In genomic region chr16:1259760-1260068, GRCh38 we compare ENCODE assay signal across 24 cellular contexts. TPM values are rescaled to one million over a fixed set of nuclear protein-coding genes. Genes with fewer than 3 reads are reported as not detected.
"Had no signal": no experiment of that assay in that cellular context is flagged by ENCODE, and none has a peak within 500 bp of the region (broad histone marks: within the 10 kb centered on the region; RNA-seq: fewer than 3 reads in every experiment).

No MANE protein-coding gene starts in this region.

- H3K27ac ChIP-seq: Peyer's patch had no signal

- H3K36me3 ChIP-seq: MG63, Peyer's patch had no signal

- H3K9ac ChIP-seq: SK-N-SH had no signal

- H3K4me2 ChIP-seq: SK-N-SH had no signal

- H3K4me3 ChIP-seq: MG63 had no signal

- H3K9me3 ChIP-seq: MG63, Peyer's patch, SK-N-SH had no signal

- DNase-seq: IMR-90, Karpas-422, KG1, MG63, NCI-H1092, NCI-H1417 treated with DMSO at 0.1 percent for 48 hours, NCI-H1694 treated with DMSO at 0.1 percent for 48 hours, NCI-H1930, NCI-H2081, NCI-H2107, NCI-H2227 treated with DMSO at 0.1 percent for 48 hours, NCI-H524, NCI-H526 treated with DMSO at 0.1 percent for 48 hours, NCI-H774, Peyer's patch, SHP77, SW 1271 had no signal

RNA-seq across cellular contexts. Expression of gene TPSD1, which starts 3.8 kb away (rescaled TPM):
- total RNA-seq: HT-29, IMR-90, NCI-H460, OCI-LY7, PC-3, RPMI7951, SK-MEL-5 had no signal
- polyA plus RNA-seq: IMR-90, SK-N-SH had no signal

RNA-seq across cellular contexts. Expression of gene TPSAB1, which starts 19.2 kb away (rescaled TPM):
- total RNA-seq: HT-29, IMR-90, NCI-H460, OCI-LY7, PC-3, SK-MEL-5 had no signal
- polyA plus RNA-seq: IMR-90, SK-N-SH had no signal

RNA-seq across cellular contexts. Expression of gene TPSB2, which starts 29.7 kb away (rescaled TPM):
- total RNA-seq: HT-29, IMR-90, NCI-H460, OCI-LY7, PC-3, RPMI7951, SK-MEL-5 had no signal
- polyA plus RNA-seq: IMR-90, SK-N-SH had no signal

RNA-seq across cellular contexts. Expression of gene TPSG1, which starts 34.6 kb away (rescaled TPM):
- total RNA-seq: IMR-90, NCI-H460, OCI-LY7, PC-3, SK-MEL-5 had no signal
- polyA plus RNA-seq: IMR-90, SK-N-SH had no signal
